ENCODE assay signal across 9 cellular contexts in the genomic region with DNA sequence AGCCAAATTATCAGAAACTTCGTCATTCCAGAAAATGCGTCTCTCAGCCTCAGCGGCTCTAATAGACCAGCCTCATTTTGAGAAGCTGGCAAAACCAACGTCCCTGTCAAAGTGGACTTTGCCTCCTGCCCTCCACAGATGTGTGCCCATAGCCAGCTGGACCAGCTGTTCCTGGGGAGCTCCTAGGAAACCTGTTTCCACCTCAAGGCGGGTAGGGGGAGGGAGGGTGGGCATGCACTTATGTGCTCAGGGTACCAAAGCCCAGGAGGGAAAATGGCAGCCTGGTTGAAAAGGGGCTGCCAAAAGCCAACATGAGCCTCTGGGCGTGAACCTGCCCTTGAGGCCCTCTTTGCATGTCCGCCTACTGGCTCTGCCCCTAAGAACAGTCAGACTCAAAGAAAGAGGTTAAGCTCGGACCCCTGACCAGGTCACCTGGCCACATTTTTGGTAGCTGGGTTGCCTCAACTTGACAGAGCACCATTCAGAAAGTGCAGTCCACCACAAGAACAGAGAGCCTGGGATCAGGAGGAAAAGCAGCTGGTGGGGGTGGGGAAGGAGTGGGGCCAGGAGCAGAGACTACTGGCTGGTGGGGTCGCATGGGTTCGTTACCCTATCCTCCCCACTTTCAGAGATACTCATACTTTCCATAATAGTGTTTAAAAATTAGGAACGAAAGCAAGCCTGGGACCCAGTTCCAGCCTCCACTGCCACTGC. TPM values are rescaled to one million over a fixed set of nuclear protein-coding genes. Genes with fewer than 3 reads are reported as not detected.
DNase-seq lines count a peak whose midpoint lies in the region; ATAC-seq, FAIRE-seq and TF ChIP-seq lines count a peak whose summit lies in the region.
"Had no signal": no experiment of that assay in that cellular context is flagged by ENCODE, and none has a peak within 500 bp of the region (broad histone marks: within the 10 kb centered on the region; RNA-seq: fewer than 3 reads in every experiment).

No MANE protein-coding gene starts in this region.

- H3K4me2 ChIP-seq in A549 (peak overlapping the region; percentile 92), trophoblast cell (ENCODE audit: low read length) (peak overlapping the region; percentile 13)

- no peak overlapping the region for H2BK5ac ChIP-seq in trophoblast cell (ENCODE audit: low read depth, low read length, poor library complexity)

- POLR2A ChIA-PET in A549 (lab: Yijun Ruan, JAX) = interaction anchor here (0.5 kb wide), 1 partner anchor 57 kb away, joined by 3 read pairs; no protein-coding TSS in a partner anchor

- DNase-seq in A549 (ENCODE audit: low read depth in 1 of 2, low spot score in 1 of 2) (no peak), SK-N-MC (ENCODE audit: low read depth, low spot score) (no peak), left ventricle myocardium inferior (no peak), trophoblast cell (no peak), SK-N-DZ (ENCODE audit: low spot score) (no peak), NCI-H1092 (lab: John Stamatoyannopoulos, UW) (no peak)
- no peak for DNase-seq in effector memory CD4-positive, alpha-beta T cell

- H3K27ac ChIP-seq in A549 (peak overlapping the region; percentile 90 to 95), SK-N-MC (peak overlapping the region; percentile 61), left ventricle myocardium inferior (replicated peaks) (peak overlapping the region; percentile 87), trophoblast cell (ENCODE audit: low read depth, low read length) (no peak overlapping the region)
- no peak overlapping the region for H3K27ac ChIP-seq in effector memory CD4-positive, alpha-beta T cell (ENCODE audit: insufficient read depth, low read length, poor library complexity, severe bottlenecking)

- H4K91ac ChIP-seq in trophoblast cell (ENCODE audit: low read depth, low read length) = no peak overlapping the region

- H3K79me2 ChIP-seq in trophoblast cell (ENCODE audit: control insufficient read depth, insufficient read depth, low read length, poor library complexity) = peaks cover 2% of the 10 kb centered on the region

- no peak overlapping the region for H4K12ac ChIP-seq in trophoblast cell (ENCODE audit: low read depth, low read length)

- H3K4me1 ChIP-seq in A549 = peaks cover 62% of the 10 kb centered on the region
- peaks cover 75% of the 10 kb centered on the region for H3K4me1 ChIP-seq in left ventricle myocardium inferior
- peaks cover 18 to 30% of the 10 kb centered on the region in 2 experiments for H3K4me1 ChIP-seq in trophoblast cell (ENCODE audit: control insufficient read depth in 1 of 2, insufficient read depth in 2 of 2, low read length in 2 of 2)
- H3K4me1 ChIP-seq in effector memory CD4-positive, alpha-beta T cell (ENCODE audit: control insufficient read depth, insufficient read depth, low read length, poor library complexity, severe bottlenecking) = peaks cover 19% of the 10 kb centered on the region

- no peak for TF ChIP-seq EP300 in A549 (IDR thresholded peaks at IDR 0.05)

- TF ChIP-seq RAD21 in A549 (conservative IDR thresholded peaks at IDR 0.05 in 1 of 2, IDR thresholded peaks at IDR 0.05 in 1 of 2) = no peak

- no peak overlapping the region for H2BK12ac ChIP-seq in trophoblast cell (ENCODE audit: low read length)

- no peak overlapping the region for H3K23ac ChIP-seq in trophoblast cell (ENCODE audit: low read length)

- H3K9ac ChIP-seq in SK-N-MC (ENCODE audit: insufficient read length) = no peak overlapping the region
- H3K9ac ChIP-seq in trophoblast cell (ENCODE audit: low read length) = no peak overlapping the region

- TF ChIP-seq POLR2A in A549 (IDR thresholded peaks at IDR 0.05; ENCODE audit: low read length) = no peak

- H3K4me3 ChIP-seq in A549 (peak overlapping the region; percentile 23; the same call in 2 of the 3 replicates), SK-N-MC (no peak overlapping the region), left ventricle myocardium inferior (no peak overlapping the region), trophoblast cell (ENCODE audit: low read depth, low read length) (no peak overlapping the region)
- H3K4me3 ChIP-seq in effector memory CD4-positive, alpha-beta T cell (ENCODE audit: insufficient read depth, low read depth, low read length, poor library complexity, severe bottlenecking) = no peak overlapping the region

- H3K9me3 ChIP-seq in A549 (no peaks in the 10 kb centered on the region), SK-N-MC (ENCODE audit: low read depth, low read length) (no peaks in the 10 kb centered on the region), left ventricle myocardium inferior (replicated peaks) (no peaks in the 10 kb centered on the region), trophoblast cell (ENCODE audit: insufficient read depth, low read depth, low read length) (peaks cover 3% of the 10 kb centered on the region)
- H3K9me3 ChIP-seq in effector memory CD4-positive, alpha-beta T cell (ENCODE audit: control insufficient read depth, low read length) = no peaks in the 10 kb centered on the region

- H2AK5ac ChIP-seq in trophoblast cell (ENCODE audit: low read length) = no peak overlapping the region

- intact Hi-C loops in left ventricle myocardium inferior (cut with micrococcal nuclease) = no loop called here

- no peak for ATAC-seq in A549
- ATAC-seq in HG03521 (IDR thresholded peaks at IDR 0.05; ENCODE audit: unreplicated experiment) = no peak

- peak overlapping the region; percentile 43 for H3K18ac ChIP-seq in trophoblast cell (ENCODE audit: low read length)

- no peaks in the 10 kb centered on the region for H3K36me3 ChIP-seq in SK-N-MC (ENCODE audit: insufficient read depth, low read length)
- H3K36me3 ChIP-seq in left ventricle myocardium inferior = no peaks in the 10 kb centered on the region
- H3K36me3 ChIP-seq in trophoblast cell (ENCODE audit: control insufficient read depth in 1 of 2, insufficient read depth in 2 of 2, low read length in 2 of 2) = no peaks in the 10 kb centered on the region
- H3K36me3 ChIP-seq in effector memory CD4-positive, alpha-beta T cell (ENCODE audit: control insufficient read depth, insufficient read depth, low read length) = no peaks in the 10 kb centered on the region

- H2BK120ac ChIP-seq in trophoblast cell (ENCODE audit: insufficient read depth, low read length, poor library complexity) = no peak overlapping the region

- no peaks in the 10 kb centered on the region for H3K27me3 ChIP-seq in left ventricle myocardium inferior (ENCODE audit: low read depth)
- no peaks in the 10 kb centered on the region for H3K27me3 ChIP-seq in trophoblast cell (ENCODE audit: insufficient read depth, low read length)
- H3K27me3 ChIP-seq in effector memory CD4-positive, alpha-beta T cell (replicated peaks; ENCODE audit: control insufficient read depth, insufficient read depth, low read length, poor library complexity, severe bottlenecking) = no peaks in the 10 kb centered on the region

- H3K4ac ChIP-seq in trophoblast cell (ENCODE audit: low read depth, low read length) = no peak overlapping the region

- TF ChIP-seq CTCF in A549 (IDR thresholded peaks at IDR 0.05) (no peak), left ventricle myocardium inferior (IDR thresholded peaks at IDR 0.05; ENCODE audit: borderline replicate concordance) (no peak)

- H4K8ac ChIP-seq in trophoblast cell (ENCODE audit: low read depth, low read length) = no peak overlapping the region

- H3K14ac ChIP-seq in trophoblast cell (ENCODE audit: low read length) = no peak overlapping the region

- H2AFZ ChIP-seq in trophoblast cell (ENCODE audit: insufficient read depth, low read length, poor library complexity) = no peak overlapping the region

- CTCF ChIA-PET in A549 (lab: Yijun Ruan, JAX) = interaction anchor here (0.6 to 22.7 kb wide), 10 partner anchors 8 to 821 kb away, joined by 3 to 351 read pairs (median 4); no protein-coding TSS in a partner anchor

- 61% methylated on average over 10 of the region's 11 CpGs for WGBS in A549 (ENCODE audit: missing lambda C conversion rate)
- WGBS in trophoblast cell (ENCODE audit: extremely low coverage, insufficient coverage, insufficient read length) = no CpG with 5 or more reads among the region's 11 CpGs

- FAIRE-seq in A549 (lab: Jason Lieb, UNC) = no peak
- FAIRE-seq: G401.6 had no signal

- H3K79me1 ChIP-seq in trophoblast cell (ENCODE audit: low read length) = peaks cover 5% of the 10 kb centered on the region

TF ChIP-seq in A549, 52 proteins besides CTCF, POLR2A, EP300 and RAD21 (continues in another document):
- no peak for TF ChIP-seq NPAS2 (CRISPR knock-in tag; IDR thresholded peaks at IDR 0.05; ENCODE audit: borderline replicate concordance)

RNA-seq across cellular contexts. Expression of a gene that starts 3.5 kb away (rescaled TPM):
- 8.5 and 14.4 TPM in 2 replicates for polyA plus RNA-seq in A549 (2011; rRNA removed)
- polyA plus RNA-seq in A549 (2012; cell fraction: cytosol; rRNA removed) = 3.6 and 4.8 TPM in 2 replicates
- 13.6 and 17.0 TPM in 2 replicates for polyA plus RNA-seq in A549 (2012; cell fraction: nucleus; rRNA removed)
- polyA plus RNA-seq in A549 (2017; fragmentation: RNase III; extraction: RNeasy Plus Mini Kit Qiagen cat#74134 plus additional on column Dnase treatment) = 3.4 to 4.2 TPM (median 3.6 TPM) in 3 replicates
- 48.9 and 52.8 TPM in 2 replicates for polyA minus RNA-seq in A549 (2011; rRNA and poly(A)+ RNA removed)
- total RNA-seq in left ventricle myocardium inferior = 3.4 TPM
- polyA plus RNA-seq in trophoblast cell (2013) = 2.0 and 2.2 TPM in 2 replicates
- 0.90 and 1.0 TPM in 2 replicates for polyA plus RNA-seq in SK-N-DZ (2014; cell fraction: cytosol; rRNA removed)
- polyA plus RNA-seq in SK-N-DZ (2014; cell fraction: nucleus; rRNA removed) = 0.71 and 3.6 TPM in 2 replicates

RNA-seq across cellular contexts. Expression of a gene that starts 35.4 kb away (rescaled TPM):
- 10.6 and 10.9 TPM in 2 replicates for polyA plus RNA-seq in A549 (2011; rRNA removed)
- 10.9 and 12.1 TPM in 2 replicates for polyA plus RNA-seq in A549 (2012; cell fraction: cytosol; rRNA removed)
- 9.5 and 9.6 TPM in 2 replicates for polyA plus RNA-seq in A549 (2012; cell fraction: nucleus; rRNA removed)
- 19.1 to 20.2 TPM (median 19.2 TPM) in 3 replicates for polyA plus RNA-seq in A549 (2017; fragmentation: RNase III; extraction: RNeasy Plus Mini Kit Qiagen cat#74134 plus additional on column Dnase treatment)
- polyA minus RNA-seq in A549 (2011; rRNA and poly(A)+ RNA removed) = 8.8 and 12.3 TPM in 2 replicates
- total RNA-seq in left ventricle myocardium inferior = 14.6 TPM
- polyA plus RNA-seq in trophoblast cell (2013) = 6.4 and 6.5 TPM in 2 replicates
- 5.2 and 6.8 TPM in 2 replicates for polyA plus RNA-seq in SK-N-DZ (2014; cell fraction: cytosol; rRNA removed)
- polyA plus RNA-seq in SK-N-DZ (2014; cell fraction: nucleus; rRNA removed) = 1.8 and 2.7 TPM in 2 replicates

RNA-seq across cellular contexts. Expression of a gene that starts 45.1 kb away (rescaled TPM):
- 5.2 and 5.4 TPM in 2 replicates for polyA plus RNA-seq in A549 (2011; rRNA removed)
- 12.4 and 18.3 TPM in 2 replicates for polyA plus RNA-seq in A549 (2012; cell fraction: cytosol; rRNA removed)
- polyA plus RNA-seq in A549 (2012; cell fraction: nucleus; rRNA removed) = 32.5 and 39.1 TPM in 2 replicates
- 6.1 to 7.5 TPM (median 7.3 TPM) in 3 replicates for polyA plus RNA-seq in A549 (2017; fragmentation: RNase III; extraction: RNeasy Plus Mini Kit Qiagen cat#74134 plus additional on column Dnase treatment)
- 1.0 and 1.7 TPM in 2 replicates for polyA minus RNA-seq in A549 (2011; rRNA and poly(A)+ RNA removed)
- 2.7 TPM for total RNA-seq in left ventricle myocardium inferior
- 4.2 and 4.3 TPM in 2 replicates for polyA plus RNA-seq in trophoblast cell (2013)
- polyA plus RNA-seq in SK-N-DZ (2014; cell fraction: cytosol; rRNA removed) = 218 and 334 TPM in 2 replicates
- 858 and 888 TPM in 2 replicates for polyA plus RNA-seq in SK-N-DZ (2014; cell fraction: nucleus; rRNA removed)

Comparison
In these comparisons a context has a peak if more than half of its experiments do, and no peak if none do; other contexts are left out.
1. H3K27ac ChIP-seq: peak in A549 (2 of 2), SK-N-MC (single experiment) and left ventricle myocardium inferior (single experiment); none in trophoblast cell (single experiment) and effector memory CD4-positive, alpha-beta T cell (single experiment).